Comparison of ENCODE assay signal across 26 cellular contexts in the genomic region with DNA sequence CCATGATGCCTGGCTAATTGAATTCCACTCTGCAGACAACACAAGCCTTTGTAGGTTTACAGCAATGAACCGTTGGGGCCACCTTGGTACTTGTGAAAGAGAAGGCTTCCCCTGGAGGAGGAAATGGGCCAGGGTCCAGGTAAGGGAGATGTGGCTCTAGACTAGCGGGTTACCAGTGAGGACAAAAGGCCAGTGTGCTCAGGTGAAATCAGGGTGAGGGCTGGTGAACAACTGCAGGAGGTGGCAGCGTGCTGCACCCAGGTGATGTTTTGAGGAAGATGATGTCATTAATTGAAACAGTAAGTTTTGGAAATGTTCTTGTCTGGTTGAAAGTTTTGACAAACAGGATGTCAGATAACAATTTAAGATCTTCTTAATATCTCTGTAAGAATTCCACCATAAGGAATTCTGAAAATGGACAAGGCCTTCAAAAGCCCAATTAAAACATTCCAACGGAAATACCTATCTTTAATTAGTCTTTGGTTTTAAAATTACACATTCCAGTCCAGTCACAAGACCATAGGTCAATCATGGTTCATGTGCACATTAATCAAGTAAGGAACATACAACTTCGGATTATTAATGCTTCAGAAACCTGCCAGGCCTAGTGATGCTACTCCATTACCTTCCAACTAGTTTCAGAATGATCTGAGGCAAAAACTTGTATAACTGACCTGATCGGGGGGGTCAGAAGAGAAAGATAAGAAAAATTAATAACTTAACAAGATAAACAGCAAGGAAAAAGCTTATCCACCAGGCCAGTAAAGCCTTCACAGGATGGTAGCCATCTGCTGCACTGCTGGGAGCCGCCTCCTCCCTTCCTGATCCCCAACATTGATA. TPM values are rescaled to one million over a fixed set of nuclear protein-coding genes. Genes with fewer than 3 reads are reported as not detected.
DNase-seq lines count a peak whose midpoint lies in the region; ATAC-seq, FAIRE-seq and TF ChIP-seq lines count a peak whose summit lies in the region.
"Had no signal": no experiment of that assay in that cellular context is flagged by ENCODE, and none has a peak within 500 bp of the region (broad histone marks: within the 10 kb centered on the region; RNA-seq: fewer than 3 reads in every experiment).

No MANE protein-coding gene starts in this region.

- H3K36me3 ChIP-seq in heart right ventricle: no peaks in the 10 kb centered on the region
- H3K36me3 ChIP-seq in right atrium auricular region: no peaks in the 10 kb centered on the region
- H3K36me3 ChIP-seq in SK-N-SH (replicated peaks in 1 of 2; ENCODE audit: control insufficient read depth in 1 of 2, insufficient read depth in 2 of 2, low read length in 1 of 2): no peaks in the 10 kb centered on the region
- peaks cover 0 to 11% of the 10 kb centered on the region in 2 donors for H3K36me3 ChIP-seq in kidney (ENCODE audit: control insufficient read depth in 1 of 2, insufficient read depth in 2 of 2, low read length in 2 of 2)

- peaks cover 0 to 2% (median 0%) of the 10 kb centered on the region in 7 donors for H3K27me3 ChIP-seq in heart right ventricle
- H3K27me3 ChIP-seq in right atrium auricular region: no peaks in the 10 kb centered on the region
- 0 out of 2 replicates have a peak, but pooled peaks cover 4% of the 10 kb centered on the region for H3K27me3 ChIP-seq in SK-N-SH (ENCODE audit: insufficient read depth)
- H3K27me3 ChIP-seq: hepatocyte, right lobe of liver, transverse colon had no signal

- ATAC-seq in heart right ventricle: peak in 6 of 8 donors; percentile 51 to 85 (median 72)
- ATAC-seq: A549 had no signal

- no peak for TF ChIP-seq RAD21 in SK-N-SH (IDR thresholded peaks at IDR 0.05; ENCODE audit: low read length)

- 54 to 61% methylated on average over 7 of the region's 7 CpGs for WGBS in heart right ventricle, 2 donors
- 37% methylated on average over 7 of the region's 7 CpGs for WGBS in SK-N-SH (ENCODE audit: low lambda C conversion rate)

- TF ChIP-seq EP300 in SK-N-SH (IDR thresholded peaks at IDR 0.05; ENCODE audit: borderline replicate concordance in 1 of 2, low read depth in 1 of 2, low read length in 1 of 2): no peak

- CTCF ChIA-PET in SK-N-SH (lab: Yijun Ruan, JAX): no interaction called here

- H3K36me3 Mint-ChIP-seq in type B pancreatic cell: no peaks in the 10 kb centered on the region

- no peaks in the 10 kb centered on the region for H3K9me2 ChIP-seq in SK-N-SH

- H3K4me3 ChIP-seq in heart right ventricle: no peak overlapping the region
- no peak overlapping the region for H3K4me3 ChIP-seq in right atrium auricular region
- H3K4me3 ChIP-seq in SK-N-SH (ENCODE audit: low read depth in 2 of 2, low read length in 1 of 2): no peak overlapping the region
- no peak overlapping the region for H3K4me3 ChIP-seq in kidney (ENCODE audit: low read length in 2 of 2)
- H3K4me3 ChIP-seq: A549, hepatocyte, right lobe of liver, transverse colon had no signal

- DNase-seq in heart right ventricle: no peak
- DNase-seq in right atrium auricular region (ENCODE audit: low spot score): no peak
- peak; percentile 33 for DNase-seq in SK-N-SH
- no peak for DNase-seq in kidney
- no peak for DNase-seq in type B pancreatic cell (ENCODE audit: extremely low spot score, unreplicated experiment)
- no peak for DNase-seq in NCI-H748 (lab: John Stamatoyannopoulos, UW; ENCODE audit: unreplicated experiment)
- no peak for DNase-seq in islet precursor cell
- DNase-seq in stimulated activated CD4-positive, alpha-beta T cell treated with anti-CD3 and anti-CD28 coated beads, Interleukin-1b, Interleukin-23, amount 100 ng/mL, for 48 hours: no peak
- DNase-seq: activated naive CD4-positive, alpha-beta T cell treated with Interleukin-2 at 50 U/mL for 16 hours; activated T-cell treated with anti-CD3 and anti-CD28 coated beads, Interleukin-2, amount 50 U/mL, for 48 hours; C1 segment of cervical spinal cord; foreskin fibroblast; KBM-7; mammary epithelial cell; NCI-H2171; right lobe of liver; stimulated activated CD4-positive, alpha-beta T cell treated with anti-CD3 and anti-CD28 coated beads, Interleukin-15, amount 100 ng/mL, for 24 hours; stimulated activated CD8-positive, alpha-beta memory T cell treated with anti-CD3 and anti-CD28 coated beads, Interleukin-4, amount 100 ng/mL, for 48 hours; T-helper 1 cell; transverse colon had no signal

- H3K27me3 Mint-ChIP-seq in type B pancreatic cell: no peaks in the 10 kb centered on the region
- H3K27me3 Mint-ChIP-seq: central memory CD8-positive, alpha-beta T cell had no signal

- H3K79me2 ChIP-seq in SK-N-SH (ENCODE audit: insufficient read depth): no peaks in the 10 kb centered on the region
- H3K79me2 ChIP-seq: hepatocyte had no signal

- H3K9me3 ChIP-seq in heart right ventricle (peaks cover 0 to 23% (median 7%) of the 10 kb centered on the region in 11 donors), right atrium auricular region (peaks cover 7 to 12% of the 10 kb centered on the region in 2 donors), SK-N-SH (0 out of 2 replicates have a peak, but pooled peaks cover 3% of the 10 kb centered on the region), kidney (ENCODE audit: control insufficient read depth in 1 of 2, low read length in 2 of 2) (peaks cover 0 to 7% of the 10 kb centered on the region in 2 donors)
- H3K9me3 ChIP-seq: right lobe of liver had no signal

- intact Hi-C loops in heart right ventricle (cut with DNase I): no loop called here
- intact Hi-C loops in kidney (cut with DNase I): no loop called here

- H3F3A ChIP-seq in SK-N-SH (replicated peaks; ENCODE audit: insufficient read depth): no peaks in the 10 kb centered on the region

- POLR2A ChIA-PET in SK-N-SH (lab: Yijun Ruan, JAX): no interaction called here

- H2AFZ ChIP-seq in SK-N-SH (ENCODE audit: low read depth): no peak overlapping the region
- H2AFZ ChIP-seq: hepatocyte had no signal

- no peaks in the 10 kb centered on the region for H3K4me1 Mint-ChIP-seq in type B pancreatic cell (ENCODE audit: unreplicated experiment)
- H3K4me1 Mint-ChIP-seq: central memory CD8-positive, alpha-beta T cell had no signal

- H3K27ac ChIP-seq in heart right ventricle (peak overlapping the region in 3 of 10 donors; percentile 39 to 53 (median 49)), right atrium auricular region (no peak overlapping the region), SK-N-SH (ENCODE audit: low read depth in 2 of 2, low read length in 1 of 2) (no peak overlapping the region), kidney (ENCODE audit: low read depth in 2 of 2, low read length in 2 of 2) (peak overlapping the region; percentile 34 to 51)
- H3K27ac ChIP-seq: A549, epithelial cell of prostate, hepatocyte, right lobe of liver, transverse colon had no signal

- no peak overlapping the region for H3K4me2 ChIP-seq in SK-N-SH
- H3K4me2 ChIP-seq: A549, hepatocyte had no signal

- H3K4me1 ChIP-seq in heart right ventricle: peaks cover 0 to 24% (median 4%) of the 10 kb centered on the region in 9 donors
- no peaks in the 10 kb centered on the region for H3K4me1 ChIP-seq in right atrium auricular region
- peaks cover 0 to 3% of the 10 kb centered on the region in 2 experiments; a peak in 1 of 4 replicates for H3K4me1 ChIP-seq in SK-N-SH (ENCODE audit: control insufficient read depth in 1 of 2, insufficient read depth in 2 of 2, low read depth in 1 of 2, low read length in 1 of 2)
- peaks cover 7 to 13% of the 10 kb centered on the region in 2 donors for H3K4me1 ChIP-seq in kidney (ENCODE audit: control insufficient read depth in 1 of 2, insufficient read depth in 1 of 2, low read depth in 1 of 2, low read length in 2 of 2)
- H3K4me1 ChIP-seq: A549, right lobe of liver, transverse colon had no signal

- H4K20me1 ChIP-seq in SK-N-SH (ENCODE audit: insufficient read depth): no peaks in the 10 kb centered on the region

- H3K9ac ChIP-seq in SK-N-SH: no peak overlapping the region
- no peak overlapping the region for H3K9ac ChIP-seq in kidney (ENCODE audit: low read length in 2 of 2)

- peak overlapping the region; percentile 26 for H3K27ac Mint-ChIP-seq in type B pancreatic cell

- no peak for TF ChIP-seq CTCF in heart right ventricle (IDR thresholded peaks at IDR 0.05)
- TF ChIP-seq CTCF in right atrium auricular region (IDR thresholded peaks at IDR 0.05): no peak
- TF ChIP-seq CTCF in SK-N-SH (IDR thresholded peaks at IDR 0.05): no peak
- TF ChIP-seq CTCF in kidney (IDR thresholded peaks at IDR 0.05; ENCODE audit: borderline replicate concordance, extremely low read depth, insufficient read depth): no peak
- no peak for TF ChIP-seq CTCF in type B pancreatic cell (conservative IDR thresholded peaks at IDR 0.05)

- no peak for FAIRE-seq in kidney (lab: Jason Lieb, UNC)
- FAIRE-seq: A549, H54, TTC549 had no signal

- H3K9me3 Mint-ChIP-seq in type B pancreatic cell: no peaks in the 10 kb centered on the region
- H3K9me3 Mint-ChIP-seq: central memory CD8-positive, alpha-beta T cell had no signal

- no peak overlapping the region for H3K4me3 Mint-ChIP-seq in type B pancreatic cell
- H3K4me3 Mint-ChIP-seq: central memory CD8-positive, alpha-beta T cell had no signal

TF ChIP-seq in SK-N-SH, 30 proteins besides CTCF, POLR2A, EP300 and RAD21:
- peak; percentile 23; the same call in 1 of the 2 replicates for TF ChIP-seq GATA2 (CRISPR knock-in tag; IDR thresholded peaks at IDR 0.05)
- TF ChIP-seq YY1 (IDR thresholded peaks at IDR 0.05; ENCODE audit: low read depth): no peak

RNA-seq across cellular contexts. Expression of gene SDR42E1, which starts 6.4 kb away (rescaled TPM):
- 1 to 10 TPM in 6 of 10 donors, under 1 TPM in 4; 0.46 to 1.6 (median 1.1) TPM for total RNA-seq in heart right ventricle
- polyA plus RNA-seq in heart right ventricle: under 1 TPM; 0.36 to 0.51 TPM
- total RNA-seq in right atrium auricular region: under 1 TPM; 0.11 to 0.90 TPM
- not detected in 2 replicates for polyA plus RNA-seq in SK-N-SH (2012; rRNA removed)
- not detected in 2 replicates for polyA plus RNA-seq in SK-N-SH (2012; cell fraction: cytosol; rRNA removed)
- polyA plus RNA-seq in SK-N-SH (2012; cell fraction: nucleus; rRNA removed): not detected in 2 replicates
- 15.0 TPM for total RNA-seq in kidney
- 2.5 TPM for polyA plus RNA-seq in kidney (ENCODE audit: insufficient read depth, low read depth, low replicate concordance)
- 0.02 TPM in 1 of 2 replicates, not detected in the other for total RNA-seq in type B pancreatic cell (ENCODE audit: low replicate concordance)
- total RNA-seq: hepatocyte had no signal

RNA-seq across cellular contexts. Expression of gene HSD17B2, which starts 30.2 kb away (rescaled TPM):
- total RNA-seq in heart right ventricle (not detected), right atrium auricular region (not detected), kidney (0.79 TPM), type B pancreatic cell (ENCODE audit: low replicate concordance) (6.8 and 17.8 TPM in 2 replicates)
- polyA plus RNA-seq in heart right ventricle (under 1 TPM in 1 of 2 donors, not detected in 1; 0.03 TPM), SK-N-SH (2012; rRNA removed) (not detected in 2 replicates), kidney (ENCODE audit: insufficient read depth, low read depth, low replicate concordance) (1.8 TPM)
- polyA plus RNA-seq in SK-N-SH (2012; cell fraction: cytosol; rRNA removed): 0.03 and 0.05 TPM in 2 replicates
- 0.04 TPM in 1 of 2 replicates, not detected in the other for polyA plus RNA-seq in SK-N-SH (2012; cell fraction: nucleus; rRNA removed)

Comparison
In these comparisons a context has a peak if more than half of its experiments do, and no peak if none do; other contexts are left out.
1. H3K27ac ChIP-seq: peak in kidney (2 of 2); none in right atrium auricular region (0 of 2) and SK-N-SH (0 of 2).